In the genomic region with DNA sequence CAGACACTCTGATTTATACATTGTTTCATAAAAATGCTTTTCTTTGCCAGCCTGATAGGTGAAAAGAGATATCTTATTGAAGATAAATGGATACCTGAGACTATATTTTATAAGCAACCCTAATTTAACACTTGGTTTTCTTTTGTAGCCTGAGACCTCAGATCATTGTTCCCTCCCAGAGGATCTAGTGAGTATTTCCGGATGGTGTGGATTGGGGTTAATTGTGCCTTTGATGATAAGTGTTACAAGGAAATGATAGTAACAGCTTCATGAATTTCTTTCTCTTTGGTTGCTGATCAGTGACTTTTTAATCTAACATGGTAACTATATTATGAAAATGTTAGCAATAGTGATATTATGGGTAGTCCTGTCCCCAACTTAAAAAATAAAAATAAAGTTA, we compare ENCODE assay signal across 2 cellular contexts.
TF ChIP-seq lines count a peak whose summit lies in the region.

No MANE protein-coding gene starts in this region.

TF ChIP-seq in GM12878, 131 proteins besides CTCF, POLR2A, EP300 and RAD21:
- TF ChIP-seq STAT1 (conservative IDR thresholded peaks at IDR 0.05) (no peak), ATF2 (IDR thresholded peaks at IDR 0.05; ENCODE audit: low read length) (no peak), MEF2B (IDR thresholded peaks at IDR 0.05; ENCODE audit: partially characterized antibody, poor library complexity, severe bottlenecking) (no peak), KLF5 (IDR thresholded peaks at IDR 0.05; ENCODE audit: partially characterized antibody) (no peak), RBBP5 (conservative IDR thresholded peaks at IDR 0.05) (no peak), FOXK2 (IDR thresholded peaks at IDR 0.05) (no peak), GATAD2B (conservative IDR thresholded peaks at IDR 0.05; ENCODE audit: low read depth) (no peak), PRDM15 (CRISPR knock-in tag; IDR thresholded peaks at IDR 0.05) (no peak), SREBF1 (IDR thresholded peaks at IDR 0.05; ENCODE audit: low read length) (no peak), CREM (IDR thresholded peaks at IDR 0.05; ENCODE audit: low read depth) (no peak), EGR1 (IDR thresholded peaks at IDR 0.05; ENCODE audit: borderline replicate concordance in 1 of 2, low read depth in 2 of 2, low read length in 2 of 2) (no peak), CHD4 (IDR thresholded peaks at IDR 0.05) (no peak), TBL1XR1 (IDR thresholded peaks at IDR 0.05; ENCODE audit: low read depth, low read length) (no peak), SIX5 (IDR thresholded peaks at IDR 0.05; ENCODE audit: low read depth, low read length, severe bottlenecking) (no peak)
- TF ChIP-seq, protein P1, sequence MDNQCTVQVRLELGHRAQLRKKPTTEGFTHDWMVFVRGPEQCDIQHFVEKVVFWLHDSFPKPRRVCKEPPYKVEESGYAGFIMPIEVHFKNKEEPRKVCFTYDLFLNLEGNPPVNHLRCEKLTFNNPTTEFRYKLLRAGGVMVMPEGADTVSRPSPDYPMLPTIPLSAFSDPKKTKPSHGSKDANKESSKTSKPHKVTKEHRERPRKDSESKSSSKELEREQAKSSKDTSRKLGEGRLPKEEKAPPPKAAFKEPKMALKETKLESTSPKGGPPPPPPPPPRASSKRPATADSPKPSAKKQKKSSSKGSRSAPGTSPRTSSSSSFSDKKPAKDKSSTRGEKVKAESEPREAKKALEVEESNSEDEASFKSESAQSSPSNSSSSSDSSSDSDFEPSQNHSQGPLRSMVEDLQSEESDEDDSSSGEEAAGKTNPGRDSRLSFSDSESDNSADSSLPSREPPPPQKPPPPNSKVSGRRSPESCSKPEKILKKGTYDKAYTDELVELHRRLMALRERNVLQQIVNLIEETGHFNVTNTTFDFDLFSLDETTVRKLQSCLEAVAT (IDR thresholded peaks at IDR 0.05), result no peak
TF ChIP-seq in GM12878: peak in this region for 0.

TF ChIP-seq in SK-N-SH treated with all-trans-retinoic acid at 6 μM for 48 hours, 23 proteins besides CTCF, POLR2A, EP300 and RAD21:
- TF ChIP-seq CSDC2 (CRISPR knock-in tag; IDR thresholded peaks at IDR 0.05) (no peak), TSHZ2 (CRISPR knock-in tag; IDR thresholded peaks at IDR 0.05) (no peak), ZFP3 (CRISPR knock-in tag; IDR thresholded peaks at IDR 0.05) (no peak), CSRNP3 (CRISPR knock-in tag; IDR thresholded peaks at IDR 0.05) (no peak), ZNF70 (CRISPR knock-in tag; IDR thresholded peaks at IDR 0.05) (no peak), TCF4 (CRISPR knock-in tag; IDR thresholded peaks at IDR 0.05; ENCODE audit: borderline replicate concordance) (no peak)
